In the genomic region with DNA sequence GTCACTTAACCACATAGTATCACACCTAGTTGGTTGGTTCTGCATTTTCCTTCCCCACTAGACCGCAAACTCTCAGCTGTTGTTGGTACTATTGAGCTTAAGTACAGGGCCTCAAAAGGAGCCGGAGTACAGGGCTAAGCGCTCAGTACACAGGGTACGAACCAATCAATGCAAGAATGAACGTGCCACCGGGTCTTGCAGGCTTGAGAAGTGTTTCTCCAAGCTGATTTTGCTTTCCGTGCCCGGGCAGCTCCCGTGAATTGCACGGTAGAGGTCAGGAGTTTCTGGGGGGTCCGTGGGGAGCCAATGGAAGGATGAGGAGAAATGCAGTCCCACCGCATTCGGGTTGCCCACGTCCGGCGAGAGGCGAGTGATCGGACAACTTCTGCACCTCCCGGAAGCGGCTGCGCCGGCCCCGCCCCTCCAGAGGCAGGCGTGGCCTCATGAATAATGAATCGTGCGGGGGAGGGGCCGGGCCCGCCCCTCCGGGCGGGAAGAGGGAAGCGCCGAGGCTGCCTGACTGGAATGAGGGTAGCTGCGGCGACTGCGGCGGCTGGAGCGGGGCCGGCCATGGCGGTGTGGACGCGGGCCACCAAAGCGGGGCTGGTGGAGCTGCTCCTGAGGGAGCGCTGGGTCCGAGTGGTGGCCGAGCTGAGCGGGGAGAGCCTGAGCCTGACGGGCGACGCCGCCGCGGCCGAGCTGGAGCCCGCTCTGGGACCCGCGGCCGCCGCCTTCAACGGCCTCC, we compare ENCODE assay signal across 8 cellular contexts. TPM values are rescaled to one million over a fixed set of nuclear protein-coding genes. Genes with fewer than 3 reads are reported as not detected.
DNase-seq lines count a peak whose midpoint lies in the region; FAIRE-seq lines count a peak whose summit lies in the region.

A gene (plus strand): TSS at position 523 of the 745 bp plus-strand sequence. CDS start 3 bp downstream, at position 526.

- CTCF ChIA-PET in activated naive CD4-positive, alpha-beta T cell treated with anti-CD3 and anti-CD28 coated beads for 36 hours (lab: Charles Lee), result interaction anchor here (0.7 to 2.7 kb wide), 4 partner anchors 21 to 99 kb away, joined by 3 to 8 read pairs (median 4); no protein-coding TSS in a partner anchor

- H3K27ac ChIP-seq in SJSA1, result peak within 1 kb of the TSS; percentile 78
- peak within 1 kb of the TSS; percentile 86 for H3K27ac ChIP-seq in neuronal stem cell (replicated peaks; ENCODE audit: low read length)

- no peak within 1 kb of the TSS for H4K91ac ChIP-seq in neuronal stem cell (ENCODE audit: low read depth, low read length, poor library complexity)

- peak within 1 kb of the TSS; percentile 88 for H2BK15ac ChIP-seq in neuronal stem cell (ENCODE audit: low read length)

- H3K36me3 ChIP-seq in ES-I3 (ENCODE audit: insufficient read depth, low read length), result no peaks in the 10 kb centered on the region
- peaks cover 20% of the 10 kb centered on the region for H3K36me3 ChIP-seq in SJSA1
- H3K36me3 ChIP-seq in neuronal stem cell (replicated peaks in 1 of 2; ENCODE audit: control insufficient read depth in 2 of 2, insufficient read depth in 2 of 2, low read length in 2 of 2), result peaks cover 0 to 12% of the 10 kb centered on the region in 2 donors

- peaks cover 42% of the 10 kb centered on the region for H3K4me1 Mint-ChIP-seq in activated naive CD4-positive, alpha-beta T cell treated with anti-CD3 and anti-CD28 coated beads for 36 hours (ENCODE audit: low read depth)

- intact Hi-C loops in activated naive CD4-positive, alpha-beta T cell treated with anti-CD3 and anti-CD28 coated beads for 36 hours (cut with micrococcal nuclease), result loop anchor here (1.0 to 2.0 kb wide), 4 partner anchors 17 to 124 kb away; a partner anchor contains a TSS

- peaks cover 2% of the 10 kb centered on the region for H3K36me3 Mint-ChIP-seq in activated naive CD4-positive, alpha-beta T cell treated with anti-CD3 and anti-CD28 coated beads for 36 hours (ENCODE audit: low read depth)

- H3K4me3 ChIP-seq in SJSA1 (peak within 1 kb of the TSS; percentile 96), neuronal stem cell (ENCODE audit: low read length in 2 of 2) (peak within 1 kb of the TSS; percentile 91 to 99)

- H3K27me3 Mint-ChIP-seq in activated naive CD4-positive, alpha-beta T cell treated with anti-CD3 and anti-CD28 coated beads for 36 hours (ENCODE audit: low read depth), result no peaks in the 10 kb centered on the region

- H3K9me3 Mint-ChIP-seq in activated naive CD4-positive, alpha-beta T cell treated with anti-CD3 and anti-CD28 coated beads for 36 hours, result no peaks in the 10 kb centered on the region

- no peak within 1 kb of the TSS for H2BK5ac ChIP-seq in neuronal stem cell (ENCODE audit: low read length)

- peak within 1 kb of the TSS; percentile 54 for H3K4ac ChIP-seq in neuronal stem cell (ENCODE audit: low read length)

- H2AK5ac ChIP-seq in neuronal stem cell (ENCODE audit: low read depth, low read length), result no peak within 1 kb of the TSS

- peak within 1 kb of the TSS; percentile 85 for H2AFZ ChIP-seq in neuronal stem cell (ENCODE audit: low read length)

- no CpG with 5 or more reads among the region's 59 CpGs for WGBS in neuronal stem cell (ENCODE audit: extremely low coverage in 2 of 2, insufficient read length in 2 of 2, insufficient replicate concordance in 1 of 2), 2 donors

- peak within 1 kb of the TSS; percentile 97 for H3K14ac ChIP-seq in neuronal stem cell (ENCODE audit: low read length)

- H3K27me3 ChIP-seq in SJSA1 (replicated peaks), result no peaks in the 10 kb centered on the region
- H3K27me3 ChIP-seq in neuronal stem cell (ENCODE audit: control insufficient read depth in 3 of 3, insufficient read depth in 3 of 3, low read depth in 1 of 3, low read length in 3 of 3), result no peaks in the 10 kb centered on the region

- H3K9me3 ChIP-seq in ES-I3 (ENCODE audit: control insufficient read depth, insufficient read depth, low read length) (no peaks in the 10 kb centered on the region), SJSA1 (replicated peaks) (no peaks in the 10 kb centered on the region), neuronal stem cell (replicated peaks in 1 of 2; ENCODE audit: control insufficient read depth in 2 of 2, insufficient read depth in 1 of 2, low read depth in 1 of 2, low read length in 2 of 2) (no peaks in the 10 kb centered on the region)

- FAIRE-seq in frontal cortex (lab: Jason Lieb, UNC), result no peak

- H3K18ac ChIP-seq in neuronal stem cell (ENCODE audit: low read length), result peak within 1 kb of the TSS; percentile 99

- H3K9ac ChIP-seq in ES-I3 (ENCODE audit: low read depth, low read length), result peak within 1 kb of the TSS; percentile 90
- H3K9ac ChIP-seq in neuronal stem cell (ENCODE audit: low read depth, low read length, poor library complexity), result peak within 1 kb of the TSS; percentile 100

- H3K4me3 Mint-ChIP-seq in activated naive CD4-positive, alpha-beta T cell treated with anti-CD3 and anti-CD28 coated beads for 36 hours, result peak within 1 kb of the TSS; percentile 91

- H2BK12ac ChIP-seq in neuronal stem cell (ENCODE audit: low read length), result no peak within 1 kb of the TSS

- H3K79me1 ChIP-seq in neuronal stem cell (ENCODE audit: low read depth, low read length), result peaks cover 1% of the 10 kb centered on the region

- H3K4me1 ChIP-seq in ES-I3 (ENCODE audit: insufficient read depth, low read length) (peaks cover 14% of the 10 kb centered on the region), SJSA1 (replicated peaks) (peaks cover 31% of the 10 kb centered on the region), neuronal stem cell (ENCODE audit: control insufficient read depth in 2 of 2, insufficient read depth in 1 of 2, low read depth in 1 of 2, low read length in 2 of 2) (peaks cover 5% of the 10 kb centered on the region in 2 donors)

- H3K23ac ChIP-seq in neuronal stem cell (ENCODE audit: low read depth, low read length, poor library complexity), result peak within 1 kb of the TSS; percentile 99

- H3K27ac Mint-ChIP-seq in activated naive CD4-positive, alpha-beta T cell treated with anti-CD3 and anti-CD28 coated beads for 36 hours, result peak within 1 kb of the TSS; percentile 83

- H4K8ac ChIP-seq in neuronal stem cell (ENCODE audit: low read depth, low read length), result no peak within 1 kb of the TSS

- DNase-seq in GOT3 (lab: John Stamatoyannopoulos, UW) (peak; percentile 55), LoVo (ENCODE audit: low spot score) (peak; percentile 93), SJSA1 (ENCODE audit: low read depth in 1 of 2, low spot score in 2 of 2) (peak; percentile 94 to 96), frontal cortex (ENCODE audit: low spot score in 2 of 2) (peak; percentile 91 to 96), neuronal stem cell (ENCODE audit: low spot score) (peak; percentile 90), superior temporal gyrus (ENCODE audit: extremely low spot score) (peak; percentile 89)
- DNase-seq in activated naive CD4-positive, alpha-beta T cell treated with anti-CD3 and anti-CD28 coated beads for 36 hours, result peak; percentile 86

- peak within 1 kb of the TSS; percentile 84 for H3K4me2 ChIP-seq in neuronal stem cell (ENCODE audit: insufficient read depth, low read length, poor library complexity, severe bottlenecking)

- peak within 1 kb of the TSS; percentile 50 for H2BK120ac ChIP-seq in neuronal stem cell (ENCODE audit: low read depth, low read length)

RNA-seq across cellular contexts. Expression of the gene that starts here (rescaled TPM):
- 17.3 and 43.6 TPM in 2 replicates for total RNA-seq in SJSA1 (2014; rRNA removed; shearing (Covaris generic))
- 1 to 10 TPM; 7.3 to 7.8 TPM for total RNA-seq in activated naive CD4-positive, alpha-beta T cell treated with anti-CD3 and anti-CD28 coated beads for 36 hours
- total RNA-seq in frontal cortex, result 12.2 TPM
- polyA plus RNA-seq in neuronal stem cell (2013, experiment 1 of 2), result 8.1 TPM
- 8.8 TPM for polyA plus RNA-seq in neuronal stem cell (2013, experiment 2 of 2)

Comparison
In these comparisons a context has a peak if more than half of its experiments do, and no peak if none do; other contexts are left out.
1. Peak in every context shown above with its lines: DNase-seq, H3K4me3 ChIP-seq and H3K27ac ChIP-seq.